Comparison of ENCODE assay signal across 1 cellular context in genomic region chr12:114858388-114859146, GRCh38.
TF ChIP-seq lines count a peak whose summit lies in the region.

No MANE protein-coding gene starts in this region.

TF ChIP-seq in HepG2, 621 proteins besides CTCF, POLR2A, EP300 and RAD21 (continued from another document and continues in another):
- TF ChIP-seq SKI (IDR thresholded peaks at IDR 0.05; ENCODE audit: partially characterized antibody) = no peak
- TF ChIP-seq ZNF44 (CRISPR knock-in tag; IDR thresholded peaks at IDR 0.05) = no peak
- TF ChIP-seq HMGXB4 (CRISPR knock-in tag; IDR thresholded peaks at IDR 0.05; ENCODE audit: borderline replicate concordance in 1 of 2, low read depth in 1 of 2) = no peak
- peak; percentile 49; the same call in 1 of the 2 replicates for TF ChIP-seq FOXO1 (CRISPR knock-in tag; IDR thresholded peaks at IDR 0.05)
- no peak for TF ChIP-seq HES4 (CRISPR knock-in tag; IDR thresholded peaks at IDR 0.05; ENCODE audit: borderline replicate concordance)
- TF ChIP-seq SIN3A (IDR thresholded peaks at IDR 0.05; ENCODE audit: borderline replicate concordance, low read depth, low read length) = no peak
- no peak for TF ChIP-seq GMEB2 (CRISPR knock-in tag; IDR thresholded peaks at IDR 0.05; ENCODE audit: low read depth)
- TF ChIP-seq ZNF180 (CRISPR knock-in tag; IDR thresholded peaks at IDR 0.05; ENCODE audit: borderline replicate concordance, low read depth) = no peak
- no peak for TF ChIP-seq CERS6 (CRISPR knock-in tag; IDR thresholded peaks at IDR 0.05)
- no peak for TF ChIP-seq STAT5B (CRISPR knock-in tag; IDR thresholded peaks at IDR 0.05)
- TF ChIP-seq AHDC1 (CRISPR knock-in tag; IDR thresholded peaks at IDR 0.05; ENCODE audit: borderline replicate concordance) = peak; percentile 42; the same call in 1 of the 2 replicates
- TF ChIP-seq ZNF746 (CRISPR knock-in tag; IDR thresholded peaks at IDR 0.05) = no peak
- no peak for TF ChIP-seq ZNF512B (CRISPR knock-in tag; IDR thresholded peaks at IDR 0.05; ENCODE audit: borderline replicate concordance)
- TF ChIP-seq ZNF264 (CRISPR knock-in tag; IDR thresholded peaks at IDR 0.05) = 0 out of 2 replicates have a peak, but pooled peaks have one; percentile 39
- TF ChIP-seq RAD51 (IDR thresholded peaks at IDR 0.05; ENCODE audit: borderline replicate concordance) = no peak
- TF ChIP-seq ZNF816 (CRISPR knock-in tag; IDR thresholded peaks at IDR 0.05; ENCODE audit: borderline replicate concordance) = no peak
- no peak for TF ChIP-seq XRCC5 (optimal IDR thresholded peaks at IDR 0.05; ENCODE audit: low read length)
- no peak for TF ChIP-seq TFDP2 (CRISPR knock-in tag; IDR thresholded peaks at IDR 0.05)
- TF ChIP-seq HNF4G (IDR thresholded peaks at IDR 0.05; ENCODE audit: borderline replicate concordance, low read depth, low read length) = peak; percentile 73; the same call in 1 of the 2 replicates
- TF ChIP-seq HNF4G (CRISPR knock-in tag; IDR thresholded peaks at IDR 0.05; ENCODE audit: borderline replicate concordance, low read depth) = no peak
- no peak for TF ChIP-seq ZBTB34 (CRISPR knock-in tag; IDR thresholded peaks at IDR 0.05)
- peak; percentile 30; the same call in 1 of the 2 replicates for TF ChIP-seq THAP11 (CRISPR knock-in tag; IDR thresholded peaks at IDR 0.05)
- no peak for TF ChIP-seq ZBTB46 (CRISPR knock-in tag; IDR thresholded peaks at IDR 0.05; ENCODE audit: borderline replicate concordance)
- TF ChIP-seq HNRNPK (IDR thresholded peaks at IDR 0.05; ENCODE audit: low read depth, low read length, poor library complexity, severe bottlenecking) = no peak
- no peak for TF ChIP-seq DMAP1 (CRISPR knock-in tag; IDR thresholded peaks at IDR 0.05)
- peak; percentile 29; the same call in 1 of the 2 replicates for TF ChIP-seq THRA (CRISPR knock-in tag; IDR thresholded peaks at IDR 0.05; ENCODE audit: borderline replicate concordance)
- no peak for TF ChIP-seq YEATS4 (CRISPR knock-in tag; IDR thresholded peaks at IDR 0.05; ENCODE audit: borderline replicate concordance)
- peak; percentile 79; the same call in 1 of the 2 replicates for TF ChIP-seq ZNF12 (CRISPR knock-in tag; IDR thresholded peaks at IDR 0.05)
- no peak for TF ChIP-seq POLR2AphosphoS2 (IDR thresholded peaks at IDR 0.05; ENCODE audit: low read depth, low read length)
- TF ChIP-seq NR2F6 (IDR thresholded peaks at IDR 0.05) = peak; percentile 23; the same call in 1 of the 2 replicates
- no peak for TF ChIP-seq NR2F6 (CRISPR knock-in tag; IDR thresholded peaks at IDR 0.05)
- TF ChIP-seq ZNF414 (CRISPR knock-in tag; IDR thresholded peaks at IDR 0.05) = no peak
- TF ChIP-seq ATF2 (CRISPR knock-in tag; IDR thresholded peaks at IDR 0.05) = no peak
- TF ChIP-seq TP53 (CRISPR knock-in tag; conservative IDR thresholded peaks at IDR 0.05) = no peak
- TF ChIP-seq RFXANK (CRISPR knock-in tag; IDR thresholded peaks at IDR 0.05) = no peak
- TF ChIP-seq TEF (CRISPR knock-in tag; IDR thresholded peaks at IDR 0.05) = no peak
